In genomic region chr5:109900911-109901627, GRCh38 we compare ENCODE assay signal across 2 cellular contexts.
TF ChIP-seq lines count a peak whose summit lies in the region.

No MANE protein-coding gene starts in this region.

TF ChIP-seq in HEK293, 187 proteins besides CTCF, POLR2A, EP300 and RAD21 (continued from another document and continues in another):
- TF ChIP-seq ZNF843 (tag by site-specific recombination; IDR thresholded peaks at IDR 0.05) (0 out of 2 replicates have a peak, but pooled peaks have one; percentile 74), ATF2 (tag by site-specific recombination; IDR thresholded peaks at IDR 0.05; ENCODE audit: low read depth) (peak; percentile 45; the same call in 1 of the 2 replicates), ZNF521 (tag by site-specific recombination; IDR thresholded peaks at IDR 0.05) (no peak), ZNF335 (tag by site-specific recombination; conservative IDR thresholded peaks at IDR 0.05) (0 out of 2 replicates have a peak, but pooled peaks have one; percentile 16), ZBTB20 (tag by site-specific recombination; IDR thresholded peaks at IDR 0.05) (no peak), ZNF157 (tag by site-specific recombination; IDR thresholded peaks at IDR 0.05) (no peak), ZNF776 (tag by site-specific recombination; IDR thresholded peaks at IDR 0.05; ENCODE audit: borderline replicate concordance) (no peak), PRDM2 (tag by site-specific recombination; IDR thresholded peaks at IDR 0.05; ENCODE audit: borderline replicate concordance) (no peak), ZNF280C (tag by site-specific recombination; IDR thresholded peaks at IDR 0.05) (no peak), ZNF48 (tag by site-specific recombination; IDR thresholded peaks at IDR 0.05) (no peak), ZXDB (tag by site-specific recombination; IDR thresholded peaks at IDR 0.05) (peak; percentile 50; the same call in 1 of the 2 replicates), KLF1 (tag by site-specific recombination; IDR thresholded peaks at IDR 0.05) (no peak), ZNF248 (tag by site-specific recombination; IDR thresholded peaks at IDR 0.05) (no peak), ZNF2 (tag by site-specific recombination; IDR thresholded peaks at IDR 0.05) (no peak), ZNF664 (tag by site-specific recombination; IDR thresholded peaks at IDR 0.05) (no peak), HOXC10 (CRISPR knock-in tag; IDR thresholded peaks at IDR 0.05) (no peak), ZNF645 (tag by site-specific recombination; IDR thresholded peaks at IDR 0.05) (no peak)

TF ChIP-seq in liver, 16 proteins besides CTCF, POLR2A, EP300 and RAD21 (continued from another document):
- peak; percentile 40 to 65 for TF ChIP-seq EGR1 (IDR thresholded peaks at IDR 0.05; ENCODE audit: low read depth in 2 of 2)
- TF ChIP-seq HNF4A (conservative IDR thresholded peaks at IDR 0.05) = peak; percentile 100
- peak in 1 of 2 donors; percentile 23 for TF ChIP-seq GABPA (IDR thresholded peaks at IDR 0.05 in 1 of 2, conservative IDR thresholded peaks at IDR 0.05 in 1 of 2)
- TF ChIP-seq YY1 (IDR thresholded peaks at IDR 0.05) = peak; percentile 65
- peak; percentile 85 for TF ChIP-seq REST (IDR thresholded peaks at IDR 0.05)
- peak; percentile 80 for TF ChIP-seq ZBTB33 (IDR thresholded peaks at IDR 0.05)
- TF ChIP-seq SP1 (IDR thresholded peaks at IDR 0.05) = peak; percentile 98
- TF ChIP-seq JUND (IDR thresholded peaks at IDR 0.05) = peak; percentile 87 to 93
- TF ChIP-seq MAX (IDR thresholded peaks at IDR 0.05) = peak; percentile 67
- no peak for TF ChIP-seq FOXA2 (IDR thresholded peaks at IDR 0.05)
